26 cellular contexts compared by ENCODE assay signal in the genomic region with DNA sequence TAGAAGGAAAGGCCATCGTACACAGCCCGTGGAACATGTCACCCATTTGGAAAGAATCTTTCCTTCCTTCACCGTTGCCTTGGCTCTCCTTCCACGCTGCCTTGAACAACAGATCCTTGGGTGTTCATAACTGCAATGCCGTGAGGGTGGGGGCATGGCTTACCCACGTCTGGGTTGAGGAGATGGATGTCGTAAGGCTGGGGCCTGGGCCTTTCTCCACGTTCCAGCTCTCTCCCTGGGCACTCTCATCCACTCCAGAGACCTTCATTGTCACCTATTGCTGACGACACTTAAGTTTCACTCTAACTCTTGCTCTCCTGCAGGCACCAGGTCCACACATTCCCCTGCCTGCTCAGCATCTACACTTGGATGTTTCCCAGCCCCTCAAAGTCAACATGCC. TPM values are rescaled to one million over a fixed set of nuclear protein-coding genes. Genes with fewer than 3 reads are reported as not detected.
"Had no signal": no experiment of that assay in that cellular context is flagged by ENCODE, and none has a peak within 500 bp of the region (broad histone marks: within the 10 kb centered on the region; RNA-seq: fewer than 3 reads in every experiment).

No MANE protein-coding gene starts in this region.

- H3K4me3 ChIP-seq: MG63, SJSA1 had no signal

- H3K4me2 ChIP-seq: SK-N-SH had no signal

- H3K36me3 ChIP-seq: MG63, SJSA1 had no signal

- ATAC-seq: HepG2 had no signal

- H3K4me1 ChIP-seq: SJSA1 had no signal

- FAIRE-seq: HepG2, RCC 7860 had no signal

- DNase-seq: IMR-90, Karpas-422, KG1, MG63, NCI-H1092, NCI-H1105 treated with DMSO at 0.1 percent for 48 hours, NCI-H1417 treated with DMSO at 0.1 percent for 48 hours, NCI-H146, NCI-H1694 treated with DMSO at 0.1 percent for 48 hours, NCI-H1930, NCI-H2081, NCI-H2107, NCI-H2227 treated with DMSO at 0.1 percent for 48 hours, NCI-H524, NCI-H526 treated with DMSO at 0.1 percent for 48 hours, NCI-H748 treated with DMSO at 0.1 percent for 48 hours, Right ventricle myocardium superior, RPMI8226, SIG-M5, SK-N-SH, SW 1271 had no signal

- H3K9me3 ChIP-seq: MG63, SJSA1, SK-N-SH had no signal

- H3K9ac ChIP-seq: SK-N-SH had no signal

- H3K27ac ChIP-seq: SJSA1 had no signal

RNA-seq across cellular contexts. Expression of gene ANO2, which starts 19.4 kb away (rescaled TPM):
- total RNA-seq: HepG2, HT-29, IMR-90, NCI-H460, SJSA1 had no signal
- polyA plus RNA-seq: SK-N-SH had no signal
